9 cellular contexts compared by ENCODE assay signal in the genomic region with DNA sequence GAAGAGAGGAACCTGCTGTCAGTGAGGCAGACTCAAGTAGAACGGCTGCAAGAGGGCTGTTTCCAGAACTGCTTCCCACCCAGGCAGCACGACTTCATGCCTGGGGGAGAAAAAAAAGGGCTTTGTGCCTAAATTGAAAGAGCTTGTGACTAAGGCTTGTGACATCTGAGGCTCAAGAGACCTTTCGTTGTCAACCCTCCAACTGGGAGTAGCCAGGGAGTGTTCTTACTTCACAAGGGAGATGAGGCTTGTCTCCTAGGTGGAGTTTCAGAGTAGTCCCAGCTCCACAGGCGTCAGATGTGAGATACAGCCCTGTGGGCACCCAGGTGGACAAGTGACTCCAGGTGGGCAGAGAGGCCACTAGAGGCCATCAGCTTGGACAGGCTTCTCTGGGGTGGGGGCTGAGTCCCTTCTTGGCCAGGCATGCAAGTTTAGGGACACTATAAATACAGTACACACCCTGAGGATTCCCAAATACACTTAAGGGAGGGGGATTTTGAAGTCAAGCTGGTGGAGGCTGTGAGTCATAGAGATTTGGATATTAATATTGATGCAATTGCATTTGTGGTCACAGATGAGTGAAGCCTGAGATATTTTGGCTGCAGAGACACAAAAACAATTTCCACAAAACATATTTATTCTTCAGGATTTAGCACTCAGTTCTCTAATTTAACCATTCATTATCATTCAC. TPM values are rescaled to one million over a fixed set of nuclear protein-coding genes. Genes with fewer than 3 reads are reported as not detected.
DNase-seq lines count a peak whose midpoint lies in the region; ATAC-seq and TF ChIP-seq lines count a peak whose summit lies in the region.
"Had no signal": no experiment of that assay in that cellular context is flagged by ENCODE, and none has a peak within 500 bp of the region (broad histone marks: within the 10 kb centered on the region; RNA-seq: fewer than 3 reads in every experiment).

No MANE protein-coding gene starts in this region.

- H3K27ac ChIP-seq in left ventricle myocardium inferior (replicated peaks) (peak overlapping the region; percentile 39), skeletal muscle tissue (ENCODE audit: low read depth, low read length) (peak overlapping the region; percentile 48)
- H3K27ac ChIP-seq in CD4-positive, alpha-beta T cell (ENCODE audit: low read depth, low read length), result no peak overlapping the region
- no peak overlapping the region for H3K27ac ChIP-seq in CD4-positive, alpha-beta memory T cell (ENCODE audit: low read depth, low read length)

- no peak for ATAC-seq in CD4-positive, alpha-beta T cell (ENCODE audit: poor library complexity)
- no peak for ATAC-seq in GM19397 (IDR thresholded peaks at IDR 0.05; ENCODE audit: unreplicated experiment)

- H3K4me3 ChIP-seq in adipocyte (ENCODE audit: low read length) (peak overlapping the region; percentile 50), left ventricle myocardium inferior (no peak overlapping the region), skeletal muscle tissue (ENCODE audit: low read length in 3 of 3) (peak overlapping the region in 1 of 3 donors; percentile 29)
- no peak overlapping the region for H3K4me3 ChIP-seq in CD4-positive, alpha-beta memory T cell (ENCODE audit: low read length in 2 of 2)

- DNase-seq in HCEC 1CT (peak; percentile 40), adipocyte (ENCODE audit: low read depth) (peak; percentile 80), left ventricle myocardium inferior (no peak), NCI-H1105 (lab: John Stamatoyannopoulos, UW) (no peak)
- DNase-seq in CD4-positive, alpha-beta T cell, result no peak
- no peak for DNase-seq in CD4-positive, alpha-beta memory T cell
- DNase-seq: NCI-H2227 treated with DMSO at 0.1 percent for 48 hours had no signal

- intact Hi-C loops in left ventricle myocardium inferior (cut with micrococcal nuclease), result no loop called here
- intact Hi-C loops in CD4-positive, alpha-beta T cell (cut with DNase I, micrococcal nuclease), result no loop called here
- intact Hi-C loops in CD4-positive, alpha-beta memory T cell (cut with micrococcal nuclease), result no loop called here

- peaks cover 25% of the 10 kb centered on the region for H3K4me1 ChIP-seq in adipocyte (ENCODE audit: control insufficient read depth, insufficient read depth, low read length)
- peaks cover 9% of the 10 kb centered on the region for H3K4me1 ChIP-seq in left ventricle myocardium inferior
- H3K4me1 ChIP-seq in skeletal muscle tissue (ENCODE audit: control insufficient read depth in 3 of 3, insufficient read depth in 3 of 3, low read length in 3 of 3), result peaks cover 6 to 8% (median 7%) of the 10 kb centered on the region in 3 donors
- no peaks in the 10 kb centered on the region for H3K4me1 ChIP-seq in CD4-positive, alpha-beta memory T cell (ENCODE audit: insufficient read depth, low read length)

- no peaks in the 10 kb centered on the region for H3K27me3 ChIP-seq in adipocyte (replicated peaks; ENCODE audit: control insufficient read depth, insufficient read depth, low read length)
- no peaks in the 10 kb centered on the region for H3K27me3 ChIP-seq in left ventricle myocardium inferior (ENCODE audit: low read depth)
- H3K27me3 ChIP-seq in skeletal muscle tissue (ENCODE audit: control insufficient read depth in 3 of 3, insufficient read depth in 3 of 3, low read length in 3 of 3), result peaks cover 0 to 8% (median 0%) of the 10 kb centered on the region in 3 donors
- peaks cover 8% of the 10 kb centered on the region for H3K27me3 ChIP-seq in CD4-positive, alpha-beta T cell (ENCODE audit: control insufficient read depth, insufficient read depth, low read length)
- no peaks in the 10 kb centered on the region for H3K27me3 ChIP-seq in CD4-positive, alpha-beta memory T cell (ENCODE audit: insufficient read depth, low read length)

- POLR2A ChIA-PET in CD4-positive, alpha-beta T cell (lab: Charles Lee), result no interaction called here
- POLR2A ChIA-PET in CD4-positive, alpha-beta memory T cell (lab: Charles Lee; ENCODE audit: partially characterized antibody), result no interaction called here

- H3K36me3 ChIP-seq in adipocyte (ENCODE audit: control insufficient read depth, insufficient read depth, low read length, severe bottlenecking), result no peaks in the 10 kb centered on the region
- no peaks in the 10 kb centered on the region for H3K36me3 ChIP-seq in left ventricle myocardium inferior
- no peaks in the 10 kb centered on the region for H3K36me3 ChIP-seq in skeletal muscle tissue (ENCODE audit: control insufficient read depth in 3 of 3, insufficient read depth in 3 of 3, low read length in 3 of 3)
- H3K36me3 ChIP-seq in CD4-positive, alpha-beta memory T cell (ENCODE audit: insufficient read depth, low read length), result no peaks in the 10 kb centered on the region

- no peak for TF ChIP-seq CTCF in left ventricle myocardium inferior (IDR thresholded peaks at IDR 0.05; ENCODE audit: borderline replicate concordance)
- no peak for TF ChIP-seq CTCF in CD4-positive, alpha-beta T cell (IDR thresholded peaks at IDR 0.05)

- no peak overlapping the region for H3K4me3 Mint-ChIP-seq in CD4-positive, alpha-beta T cell
- no peak overlapping the region for H3K4me3 Mint-ChIP-seq in CD4-positive, alpha-beta memory T cell

- peak overlapping the region; percentile 52 for H3K9ac ChIP-seq in adipocyte (ENCODE audit: low read length)
- no peak overlapping the region for H3K9ac ChIP-seq in skeletal muscle tissue (ENCODE audit: low read depth in 1 of 3, low read length in 3 of 3)

- CTCF ChIA-PET in CD4-positive, alpha-beta T cell (lab: Charles Lee), result no interaction called here
- CTCF ChIA-PET in CD4-positive, alpha-beta memory T cell (lab: Charles Lee; ENCODE audit: partially characterized antibody), result no interaction called here

- peaks cover 4% of the 10 kb centered on the region for H3K27me3 Mint-ChIP-seq in CD4-positive, alpha-beta T cell
- peaks cover 5 to 10% of the 10 kb centered on the region in 2 donors for H3K27me3 Mint-ChIP-seq in CD4-positive, alpha-beta memory T cell

- no peaks in the 10 kb centered on the region for H3K4me1 Mint-ChIP-seq in CD4-positive, alpha-beta T cell (ENCODE audit: low read depth)
- H3K4me1 Mint-ChIP-seq in CD4-positive, alpha-beta memory T cell, result peaks cover 0 to 3% (median 0%) of the 10 kb centered on the region in 4 donors

- H3K9me3 ChIP-seq in adipocyte (ENCODE audit: control insufficient read depth, low read length), result no peaks in the 10 kb centered on the region
- H3K9me3 ChIP-seq in left ventricle myocardium inferior (replicated peaks), result no peaks in the 10 kb centered on the region
- H3K9me3 ChIP-seq in skeletal muscle tissue (ENCODE audit: control insufficient read depth in 3 of 3, low read length in 3 of 3), result no peaks in the 10 kb centered on the region
- H3K9me3 ChIP-seq in CD4-positive, alpha-beta T cell (ENCODE audit: control insufficient read depth, low read length), result no peaks in the 10 kb centered on the region
- no peaks in the 10 kb centered on the region for H3K9me3 ChIP-seq in CD4-positive, alpha-beta memory T cell (ENCODE audit: control insufficient read depth in 1 of 2, low read length in 2 of 2)

- H3K9me3 Mint-ChIP-seq in CD4-positive, alpha-beta T cell, result no peaks in the 10 kb centered on the region
- no peaks in the 10 kb centered on the region for H3K9me3 Mint-ChIP-seq in CD4-positive, alpha-beta memory T cell

- no peaks in the 10 kb centered on the region for H3K36me3 Mint-ChIP-seq in CD4-positive, alpha-beta T cell (ENCODE audit: low read depth)
- no peaks in the 10 kb centered on the region for H3K36me3 Mint-ChIP-seq in CD4-positive, alpha-beta memory T cell

- H3K27ac Mint-ChIP-seq in CD4-positive, alpha-beta T cell, result no peak overlapping the region
- H3K27ac Mint-ChIP-seq in CD4-positive, alpha-beta memory T cell, result no peak overlapping the region

RNA-seq across cellular contexts. Expression of a gene that starts 40.1 kb away (rescaled TPM):
- total RNA-seq in left ventricle myocardium inferior (50.7 TPM), skeletal muscle tissue (59.0 TPM)
- total RNA-seq in CD4-positive, alpha-beta T cell, result 10 to 100 TPM; 23.1 to 23.5 TPM
- 10 to 100 TPM; 13.8 to 14.6 TPM for total RNA-seq in CD4-positive, alpha-beta memory T cell
- polyA plus RNA-seq in CD4-positive, alpha-beta memory T cell, result 1 to 10 TPM; 3.9 to 5.6 TPM

Comparison
In these comparisons a context has a peak if more than half of its experiments do, and no peak if none do; other contexts are left out.
1. DNase-seq: peak in HCEC 1CT (single experiment) and adipocyte (single experiment); none in left ventricle myocardium inferior (single experiment), CD4-positive, alpha-beta T cell (0 of 10), NCI-H1105 (single experiment) and CD4-positive, alpha-beta memory T cell (0 of 5).
2. H3K27ac ChIP-seq: peak in left ventricle myocardium inferior (single experiment) and skeletal muscle tissue (single experiment); none in CD4-positive, alpha-beta T cell (single experiment) and CD4-positive, alpha-beta memory T cell (single experiment).